Comparison of ENCODE assay signal across 2 cellular contexts in the genomic region with DNA sequence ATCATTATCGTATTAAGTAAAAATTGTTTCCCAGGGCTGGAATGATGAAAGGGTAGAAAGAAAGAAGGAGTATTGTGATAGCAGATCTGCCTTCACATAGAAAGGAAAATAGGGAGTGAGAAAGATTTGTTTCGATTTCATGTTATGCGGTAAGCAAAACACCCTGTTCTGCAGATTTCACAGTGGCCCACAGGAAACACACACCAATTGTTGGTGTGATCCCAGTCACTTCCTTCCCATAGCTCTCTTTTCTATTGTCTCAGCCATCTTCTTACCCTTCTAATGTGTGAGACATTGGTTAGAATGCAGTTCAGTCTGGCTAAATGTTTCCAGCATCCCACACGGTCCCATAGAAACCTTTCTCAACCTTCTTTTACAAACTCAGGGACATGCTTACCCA.
TF ChIP-seq lines count a peak whose summit lies in the region.

No MANE protein-coding gene starts in this region.

TF ChIP-seq in H1, 55 proteins besides CTCF, POLR2A, EP300 and RAD21:
- TF ChIP-seq SAP30 (IDR thresholded peaks at IDR 0.05; ENCODE audit: insufficient read depth, insufficient replicate concordance, low read length), result no peak
- no peak for TF ChIP-seq RBBP5 (IDR thresholded peaks at IDR 0.05; ENCODE audit: borderline replicate concordance, low read depth, low read length)
- TF ChIP-seq NRF1 (IDR thresholded peaks at IDR 0.05; ENCODE audit: low read depth, low read length), result no peak
- no peak for TF ChIP-seq TBP (IDR thresholded peaks at IDR 0.05; ENCODE audit: low read depth, low read length)
- TF ChIP-seq, protein P1, sequence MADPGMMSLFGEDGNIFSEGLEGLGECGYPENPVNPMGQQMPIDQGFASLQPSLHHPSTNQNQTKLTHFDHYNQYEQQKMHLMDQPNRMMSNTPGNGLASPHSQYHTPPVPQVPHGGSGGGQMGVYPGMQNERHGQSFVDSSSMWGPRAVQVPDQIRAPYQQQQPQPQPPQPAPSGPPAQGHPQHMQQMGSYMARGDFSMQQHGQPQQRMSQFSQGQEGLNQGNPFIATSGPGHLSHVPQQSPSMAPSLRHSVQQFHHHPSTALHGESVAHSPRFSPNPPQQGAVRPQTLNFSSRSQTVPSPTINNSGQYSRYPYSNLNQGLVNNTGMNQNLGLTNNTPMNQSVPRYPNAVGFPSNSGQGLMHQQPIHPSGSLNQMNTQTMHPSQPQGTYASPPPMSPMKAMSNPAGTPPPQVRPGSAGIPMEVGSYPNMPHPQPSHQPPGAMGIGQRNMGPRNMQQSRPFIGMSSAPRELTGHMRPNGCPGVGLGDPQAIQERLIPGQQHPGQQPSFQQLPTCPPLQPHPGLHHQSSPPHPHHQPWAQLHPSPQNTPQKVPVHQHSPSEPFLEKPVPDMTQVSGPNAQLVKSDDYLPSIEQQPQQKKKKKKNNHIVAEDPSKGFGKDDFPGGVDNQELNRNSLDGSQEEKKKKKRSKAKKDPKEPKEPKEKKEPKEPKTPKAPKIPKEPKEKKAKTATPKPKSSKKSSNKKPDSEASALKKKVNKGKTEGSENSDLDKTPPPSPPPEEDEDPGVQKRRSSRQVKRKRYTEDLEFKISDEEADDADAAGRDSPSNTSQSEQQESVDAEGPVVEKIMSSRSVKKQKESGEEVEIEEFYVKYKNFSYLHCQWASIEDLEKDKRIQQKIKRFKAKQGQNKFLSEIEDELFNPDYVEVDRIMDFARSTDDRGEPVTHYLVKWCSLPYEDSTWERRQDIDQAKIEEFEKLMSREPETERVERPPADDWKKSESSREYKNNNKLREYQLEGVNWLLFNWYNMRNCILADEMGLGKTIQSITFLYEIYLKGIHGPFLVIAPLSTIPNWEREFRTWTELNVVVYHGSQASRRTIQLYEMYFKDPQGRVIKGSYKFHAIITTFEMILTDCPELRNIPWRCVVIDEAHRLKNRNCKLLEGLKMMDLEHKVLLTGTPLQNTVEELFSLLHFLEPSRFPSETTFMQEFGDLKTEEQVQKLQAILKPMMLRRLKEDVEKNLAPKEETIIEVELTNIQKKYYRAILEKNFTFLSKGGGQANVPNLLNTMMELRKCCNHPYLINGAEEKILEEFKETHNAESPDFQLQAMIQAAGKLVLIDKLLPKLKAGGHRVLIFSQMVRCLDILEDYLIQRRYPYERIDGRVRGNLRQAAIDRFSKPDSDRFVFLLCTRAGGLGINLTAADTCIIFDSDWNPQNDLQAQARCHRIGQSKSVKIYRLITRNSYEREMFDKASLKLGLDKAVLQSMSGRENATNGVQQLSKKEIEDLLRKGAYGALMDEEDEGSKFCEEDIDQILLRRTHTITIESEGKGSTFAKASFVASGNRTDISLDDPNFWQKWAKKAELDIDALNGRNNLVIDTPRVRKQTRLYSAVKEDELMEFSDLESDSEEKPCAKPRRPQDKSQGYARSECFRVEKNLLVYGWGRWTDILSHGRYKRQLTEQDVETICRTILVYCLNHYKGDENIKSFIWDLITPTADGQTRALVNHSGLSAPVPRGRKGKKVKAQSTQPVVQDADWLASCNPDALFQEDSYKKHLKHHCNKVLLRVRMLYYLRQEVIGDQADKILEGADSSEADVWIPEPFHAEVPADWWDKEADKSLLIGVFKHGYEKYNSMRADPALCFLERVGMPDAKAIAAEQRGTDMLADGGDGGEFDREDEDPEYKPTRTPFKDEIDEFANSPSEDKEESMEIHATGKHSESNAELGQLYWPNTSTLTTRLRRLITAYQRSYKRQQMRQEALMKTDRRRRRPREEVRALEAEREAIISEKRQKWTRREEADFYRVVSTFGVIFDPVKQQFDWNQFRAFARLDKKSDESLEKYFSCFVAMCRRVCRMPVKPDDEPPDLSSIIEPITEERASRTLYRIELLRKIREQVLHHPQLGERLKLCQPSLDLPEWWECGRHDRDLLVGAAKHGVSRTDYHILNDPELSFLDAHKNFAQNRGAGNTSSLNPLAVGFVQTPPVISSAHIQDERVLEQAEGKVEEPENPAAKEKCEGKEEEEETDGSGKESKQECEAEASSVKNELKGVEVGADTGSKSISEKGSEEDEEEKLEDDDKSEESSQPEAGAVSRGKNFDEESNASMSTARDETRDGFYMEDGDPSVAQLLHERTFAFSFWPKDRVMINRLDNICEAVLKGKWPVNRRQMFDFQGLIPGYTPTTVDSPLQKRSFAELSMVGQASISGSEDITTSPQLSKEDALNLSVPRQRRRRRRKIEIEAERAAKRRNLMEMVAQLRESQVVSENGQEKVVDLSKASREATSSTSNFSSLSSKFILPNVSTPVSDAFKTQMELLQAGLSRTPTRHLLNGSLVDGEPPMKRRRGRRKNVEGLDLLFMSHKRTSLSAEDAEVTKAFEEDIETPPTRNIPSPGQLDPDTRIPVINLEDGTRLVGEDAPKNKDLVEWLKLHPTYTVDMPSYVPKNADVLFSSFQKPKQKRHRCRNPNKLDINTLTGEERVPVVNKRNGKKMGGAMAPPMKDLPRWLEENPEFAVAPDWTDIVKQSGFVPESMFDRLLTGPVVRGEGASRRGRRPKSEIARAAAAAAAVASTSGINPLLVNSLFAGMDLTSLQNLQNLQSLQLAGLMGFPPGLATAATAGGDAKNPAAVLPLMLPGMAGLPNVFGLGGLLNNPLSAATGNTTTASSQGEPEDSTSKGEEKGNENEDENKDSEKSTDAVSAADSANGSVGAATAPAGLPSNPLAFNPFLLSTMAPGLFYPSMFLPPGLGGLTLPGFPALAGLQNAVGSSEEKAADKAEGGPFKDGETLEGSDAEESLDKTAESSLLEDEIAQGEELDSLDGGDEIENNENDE (IDR thresholded peaks at IDR 0.05; ENCODE audit: insufficient replicate concordance, low read length), result no peak
- TF ChIP-seq TCF12 (IDR thresholded peaks at IDR 0.05; ENCODE audit: low read depth, low read length), result no peak
- no peak for TF ChIP-seq GABPA (IDR thresholded peaks at IDR 0.05; ENCODE audit: borderline replicate concordance, insufficient read depth, low read length)
- TF ChIP-seq RXRA (IDR thresholded peaks at IDR 0.05; ENCODE audit: insufficient read depth, low read depth, low read length), result no peak
- TF ChIP-seq EZH2 (IDR thresholded peaks at IDR 0.05; ENCODE audit: low read depth, low read length, severe bottlenecking), result no peak
- TF ChIP-seq KDM1A (IDR thresholded peaks at IDR 0.05; ENCODE audit: borderline replicate concordance, low read length), result no peak
- no peak for TF ChIP-seq MAFK (IDR thresholded peaks at IDR 0.05; ENCODE audit: low read depth, low read length)
- TF ChIP-seq SP4 (IDR thresholded peaks at IDR 0.05; ENCODE audit: low read length), result no peak
- TF ChIP-seq, protein P2, sequence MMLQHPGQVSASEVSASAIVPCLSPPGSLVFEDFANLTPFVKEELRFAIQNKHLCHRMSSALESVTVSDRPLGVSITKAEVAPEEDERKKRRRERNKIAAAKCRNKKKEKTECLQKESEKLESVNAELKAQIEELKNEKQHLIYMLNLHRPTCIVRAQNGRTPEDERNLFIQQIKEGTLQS (IDR thresholded peaks at IDR 0.05; ENCODE audit: insufficient read depth, low read depth, low read length), result no peak
- no peak for TF ChIP-seq PHF8 (conservative IDR thresholded peaks at IDR 0.05; ENCODE audit: low read depth, low read length)

TF ChIP-seq in HepG2, 621 proteins besides CTCF, POLR2A, EP300 and RAD21:
- no peak for TF ChIP-seq ZNF761 (CRISPR knock-in tag; conservative IDR thresholded peaks at IDR 0.05)
- no peak for TF ChIP-seq ZNF441 (CRISPR knock-in tag; IDR thresholded peaks at IDR 0.05; ENCODE audit: borderline replicate concordance)
- TF ChIP-seq, protein P3, sequence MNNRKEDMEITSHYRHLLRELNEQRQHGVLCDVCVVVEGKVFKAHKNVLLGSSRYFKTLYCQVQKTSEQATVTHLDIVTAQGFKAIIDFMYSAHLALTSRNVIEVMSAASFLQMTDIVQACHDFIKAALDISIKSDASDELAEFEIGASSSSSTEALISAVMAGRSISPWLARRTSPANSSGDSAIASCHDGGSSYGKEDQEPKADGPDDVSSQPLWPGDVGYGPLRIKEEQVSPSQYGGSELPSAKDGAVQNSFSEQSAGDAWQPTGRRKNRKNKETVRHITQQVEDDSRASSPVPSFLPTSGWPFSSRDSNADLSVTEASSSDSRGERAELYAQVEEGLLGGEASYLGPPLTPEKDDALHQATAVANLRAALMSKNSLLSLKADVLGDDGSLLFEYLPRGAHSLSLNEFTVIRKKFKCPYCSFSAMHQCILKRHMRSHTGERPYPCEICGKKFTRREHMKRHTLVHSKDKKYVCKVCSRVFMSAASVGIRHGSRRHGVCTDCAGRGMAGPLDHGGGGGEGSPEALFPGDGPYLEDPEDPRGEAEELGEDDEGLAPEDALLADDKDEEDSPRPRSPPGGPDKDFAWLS (CRISPR knock-in tag; IDR thresholded peaks at IDR 0.05; ENCODE audit: borderline replicate concordance), result no peak
- TF ChIP-seq, protein P4, sequence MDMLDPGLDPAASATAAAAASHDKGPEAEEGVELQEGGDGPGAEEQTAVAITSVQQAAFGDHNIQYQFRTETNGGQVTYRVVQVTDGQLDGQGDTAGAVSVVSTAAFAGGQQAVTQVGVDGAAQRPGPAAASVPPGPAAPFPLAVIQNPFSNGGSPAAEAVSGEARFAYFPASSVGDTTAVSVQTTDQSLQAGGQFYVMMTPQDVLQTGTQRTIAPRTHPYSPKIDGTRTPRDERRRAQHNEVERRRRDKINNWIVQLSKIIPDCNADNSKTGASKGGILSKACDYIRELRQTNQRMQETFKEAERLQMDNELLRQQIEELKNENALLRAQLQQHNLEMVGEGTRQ (IDR thresholded peaks at IDR 0.05; ENCODE audit: low read depth, low read length), result no peak
- TF ChIP-seq, protein P4 (CRISPR knock-in tag; IDR thresholded peaks at IDR 0.05; ENCODE audit: borderline replicate concordance), result no peak
- no peak for TF ChIP-seq SRF (IDR thresholded peaks at IDR 0.05; ENCODE audit: low read depth, low read length)
- TF ChIP-seq, protein P5, sequence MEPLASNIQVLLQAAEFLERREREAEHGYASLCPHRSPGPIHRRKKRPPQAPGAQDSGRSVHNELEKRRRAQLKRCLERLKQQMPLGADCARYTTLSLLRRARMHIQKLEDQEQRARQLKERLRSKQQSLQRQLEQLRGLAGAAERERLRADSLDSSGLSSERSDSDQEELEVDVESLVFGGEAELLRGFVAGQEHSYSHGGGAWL (CRISPR knock-in tag; IDR thresholded peaks at IDR 0.05), result no peak
- no peak for TF ChIP-seq ZNF660 (CRISPR knock-in tag; IDR thresholded peaks at IDR 0.05; ENCODE audit: borderline replicate concordance, low read depth)
- TF ChIP-seq, protein P6, sequence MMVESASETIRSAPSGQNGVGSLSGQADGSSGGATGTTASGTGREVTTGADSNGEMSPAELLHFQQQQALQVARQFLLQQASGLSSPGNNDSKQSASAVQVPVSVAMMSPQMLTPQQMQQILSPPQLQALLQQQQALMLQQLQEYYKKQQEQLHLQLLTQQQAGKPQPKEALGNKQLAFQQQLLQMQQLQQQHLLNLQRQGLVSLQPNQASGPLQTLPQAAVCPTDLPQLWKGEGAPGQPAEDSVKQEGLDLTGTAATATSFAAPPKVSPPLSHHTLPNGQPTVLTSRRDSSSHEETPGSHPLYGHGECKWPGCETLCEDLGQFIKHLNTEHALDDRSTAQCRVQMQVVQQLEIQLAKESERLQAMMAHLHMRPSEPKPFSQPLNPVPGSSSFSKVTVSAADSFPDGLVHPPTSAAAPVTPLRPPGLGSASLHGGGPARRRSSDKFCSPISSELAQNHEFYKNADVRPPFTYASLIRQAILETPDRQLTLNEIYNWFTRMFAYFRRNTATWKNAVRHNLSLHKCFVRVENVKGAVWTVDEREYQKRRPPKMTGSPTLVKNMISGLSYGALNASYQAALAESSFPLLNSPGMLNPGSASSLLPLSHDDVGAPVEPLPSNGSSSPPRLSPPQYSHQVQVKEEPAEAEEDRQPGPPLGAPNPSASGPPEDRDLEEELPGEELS (CRISPR knock-in tag; IDR thresholded peaks at IDR 0.05), result no peak
